In genomic region chr17:81959362-81960129, GRCh38 we compare ENCODE assay signal across 9 cellular contexts. TPM values are rescaled to one million over a fixed set of nuclear protein-coding genes. Genes with fewer than 3 reads are reported as not detected.
DNase-seq lines count a peak whose midpoint lies in the region; ATAC-seq and TF ChIP-seq lines count a peak whose summit lies in the region.
"Had no signal": no experiment of that assay in that cellular context is flagged by ENCODE, and none has a peak within 500 bp of the region (broad histone marks: within the 10 kb centered on the region; RNA-seq: fewer than 3 reads in every experiment).

No MANE protein-coding gene starts in this region.

- intact Hi-C loops in left ventricle myocardium superior (cut with micrococcal nuclease) (loop anchor here (10.0 kb wide), 1 partner anchor 65 kb away; the partner anchor contains the start of genes CENPX and LRRC45), sigmoid colon (cut with DNase I) (loop anchor here (1.0 to 2.0 kb wide), 2 partner anchors 62 to 195 kb away; no protein-coding TSS in a partner anchor)

- H3K36me3 Mint-ChIP-seq in activated naive CD8-positive, alpha-beta T cell, result no peaks in the 10 kb centered on the region

- H3K4me3 Mint-ChIP-seq in activated naive CD8-positive, alpha-beta T cell, result peak overlapping the region; percentile 70

- WGBS in sigmoid colon, 2 donors, result 1% methylated on average over 112 of the region's 112 CpGs

- no peak for TF ChIP-seq EP300 in sigmoid colon (IDR thresholded peaks at IDR 0.05)

- H3K9ac ChIP-seq in SK-N-MC (ENCODE audit: insufficient read length), result no peak overlapping the region

- no peaks in the 10 kb centered on the region for H3K9me2 ChIP-seq in DOHH2 (replicated peaks; ENCODE audit: control insufficient read depth, low read length)

- H3K4me1 ChIP-seq in DOHH2 (ENCODE audit: control insufficient read depth, low read length) (peaks cover 7% of the 10 kb centered on the region; the same call in 1 of the 2 replicates), sigmoid colon (peaks cover 0 to 28% (median 23%) of the 10 kb centered on the region in 4 donors)

- H3K27me3 ChIP-seq in DOHH2 (ENCODE audit: control insufficient read depth, low read length) (peaks cover 46% of the 10 kb centered on the region), sigmoid colon (peaks cover 38 to 83% (median 63%) of the 10 kb centered on the region in 3 donors)

- H3K9me3 ChIP-seq in DOHH2 (ENCODE audit: control insufficient read depth, insufficient read depth, low read length) (no peaks in the 10 kb centered on the region), SK-N-MC (ENCODE audit: low read depth, low read length) (no peaks in the 10 kb centered on the region), sigmoid colon (no peaks in the 10 kb centered on the region)

- TF ChIP-seq POLR2A in sigmoid colon (IDR thresholded peaks at IDR 0.05), result no peak

- no peak overlapping the region for H3K27ac ChIP-seq in DOHH2 (ENCODE audit: low read depth, low read length)
- H3K27ac ChIP-seq in SK-N-MC, result no peak overlapping the region
- no peak overlapping the region for H3K27ac ChIP-seq in sigmoid colon

- TF ChIP-seq CTCF in DOHH2 (IDR thresholded peaks at IDR 0.05; ENCODE audit: low read depth, low read length, poor library complexity, severe bottlenecking) (peak; percentile 64), sigmoid colon (IDR thresholded peaks at IDR 0.05) (peak in 1 of 4 experiments; percentile 78)

- H3K4me3 ChIP-seq in DOHH2 (ENCODE audit: low read length) (peak overlapping the region; percentile 64), SK-N-MC (peak overlapping the region; percentile 75), sigmoid colon (peak overlapping the region in 3 of 4 donors; percentile 22 to 50 (median 44))

- no peak overlapping the region for H3K27ac Mint-ChIP-seq in activated naive CD8-positive, alpha-beta T cell

- H3K79me2 ChIP-seq in DOHH2 (ENCODE audit: control insufficient read depth, low read length), result no peaks in the 10 kb centered on the region

- no peak for DNase-seq in SK-N-MC (ENCODE audit: low read depth, low spot score)
- peak; percentile 89 for DNase-seq in left ventricle myocardium superior
- peak; percentile 84 for DNase-seq in sigmoid colon
- DNase-seq in kidney glomerular epithelial cell (lab: John Stamatoyannopoulos, UW), result no peak
- DNase-seq in KG1 (lab: John Stamatoyannopoulos, UW), result no peak

- H3K36me3 ChIP-seq in DOHH2 (ENCODE audit: control insufficient read depth, low read length) (no peaks in the 10 kb centered on the region), SK-N-MC (ENCODE audit: insufficient read depth, low read length) (no peaks in the 10 kb centered on the region), sigmoid colon (no peaks in the 10 kb centered on the region)

- H3F3A ChIP-seq in DOHH2 (ENCODE audit: control insufficient read depth, insufficient read depth), result no peaks in the 10 kb centered on the region

- peak overlapping the region; percentile 71 for H3K4me2 ChIP-seq in DOHH2 (ENCODE audit: low read length)

- no peaks in the 10 kb centered on the region for H3K9me3 Mint-ChIP-seq in activated naive CD8-positive, alpha-beta T cell (ENCODE audit: low read depth)

- H3K4me1 Mint-ChIP-seq in activated naive CD8-positive, alpha-beta T cell (ENCODE audit: low read depth), result peaks cover 5% of the 10 kb centered on the region

- peak; percentile 67 for ATAC-seq in HG02798 (IDR thresholded peaks at IDR 0.05; ENCODE audit: poor library complexity, unreplicated experiment)
- ATAC-seq in left ventricle myocardium superior, result peak; percentile 90

- no peaks in the 10 kb centered on the region for H4K20me1 ChIP-seq in DOHH2 (ENCODE audit: control insufficient read depth, insufficient read depth, low read depth, low read length)

- peaks cover 4% of the 10 kb centered on the region for H3K27me3 Mint-ChIP-seq in activated naive CD8-positive, alpha-beta T cell

RNA-seq across cellular contexts. Expression of gene NOTUM, which starts 1.4 kb away (rescaled TPM):
- total RNA-seq in left ventricle myocardium superior, result 0.52 TPM
- total RNA-seq in sigmoid colon, result not detected
- under 1 TPM in 1 of 3 donors, not detected in 2; 0.22 TPM for polyA plus RNA-seq in sigmoid colon

RNA-seq across cellular contexts. Expression of gene MYADML2, which starts 12.5 kb away (rescaled TPM):
- total RNA-seq in left ventricle myocardium superior, result 4.0 TPM
- total RNA-seq in sigmoid colon, result not detected
- not detected for polyA plus RNA-seq in sigmoid colon
- total RNA-seq: dermis microvascular lymphatic vessel endothelial cell had no signal

RNA-seq across cellular contexts. Expression of gene ASPSCR1, which starts 17.9 kb away (rescaled TPM):
- 25.4 TPM for total RNA-seq in left ventricle myocardium superior
- 10 to 100 TPM in 3 of 4 donors, 1 to 10 TPM in 1; 9.3 to 27.7 (median 19.3) TPM for total RNA-seq in sigmoid colon
- 10 to 100 TPM; 23.4 to 35.9 (median 25.8) TPM for polyA plus RNA-seq in sigmoid colon

RNA-seq across cellular contexts. Expression of gene PYCR1, which starts 22.4 kb away (rescaled TPM):
- total RNA-seq in left ventricle myocardium superior (4.0 TPM), sigmoid colon (1 to 10 TPM; 1.1 to 9.1 (median 2.8) TPM)
- 10 to 100 TPM; 34.2 to 64.9 (median 49.7) TPM for polyA plus RNA-seq in sigmoid colon

RNA-seq across cellular contexts. Expression of gene MAFG, which starts 32.0 kb away (rescaled TPM):
- 27.5 TPM for total RNA-seq in left ventricle myocardium superior
- 10 to 100 TPM; 16.4 to 21.9 (median 17.0) TPM for total RNA-seq in sigmoid colon
- 10 to 100 TPM in 1 of 3 donors, 1 to 10 TPM in 2; 8.8 to 21.9 (median 9.0) TPM for polyA plus RNA-seq in sigmoid colon

Comparison
In these comparisons a context has a peak if more than half of its experiments do, and no peak if none do; other contexts are left out.
1. DNase-seq: peak in left ventricle myocardium superior (single experiment) and sigmoid colon (single experiment); none in SK-N-MC (single experiment), kidney glomerular epithelial cell (single experiment) and KG1 (single experiment).
2. Peak in every context shown above with its lines, with median percentiles within 50 percentile points of each other: H3K4me3 ChIP-seq.